17 cellular contexts compared by ENCODE assay signal in genomic region chr11:122167100-122167499, GRCh38. TPM values are rescaled to one million over a fixed set of nuclear protein-coding genes. Genes with fewer than 3 reads are reported as not detected.
A peak's percentile ranks its signal among the peaks of the same experiment; 100 is the strongest.
DNase-seq lines count a peak whose midpoint lies in the region; ATAC-seq, FAIRE-seq and TF ChIP-seq lines count a peak whose summit lies in the region.
"Had no signal": no experiment of that assay in that cellular context is flagged by ENCODE, and none has a peak within 500 bp of the region (broad histone marks: within the 10 kb centered on the region; RNA-seq: fewer than 3 reads in every experiment).

No MANE protein-coding gene starts in this region.

- TF ChIP-seq CTCF in astrocyte (IDR thresholded peaks at IDR 0.05; ENCODE audit: insufficient read depth, low read depth, low read length) (no peak), foreskin keratinocyte (conservative IDR thresholded peaks at IDR 0.05) (no peak), smooth muscle cell (IDR thresholded peaks at IDR 0.05; ENCODE audit: borderline replicate concordance, insufficient read depth, poor library complexity, severe bottlenecking) (no peak), GM10266 (IDR thresholded peaks at IDR 0.05; ENCODE audit: control insufficient read depth, insufficient read depth, low read depth, missing control alignments) (no peak)

- H3K9ac ChIP-seq in astrocyte (ENCODE audit: low read length) (peak overlapping the region; percentile 56), smooth muscle cell (ENCODE audit: low read depth) (peak overlapping the region; percentile 30)

- H3K9me3 ChIP-seq in astrocyte (ENCODE audit: insufficient read depth, low read depth, low read length) (no peaks in the 10 kb centered on the region), smooth muscle cell (replicated peaks; ENCODE audit: low read depth) (no peaks in the 10 kb centered on the region)

- H3K4me3 ChIP-seq in astrocyte (ENCODE audit: insufficient read depth, low read depth, low read length) (no peak overlapping the region), smooth muscle cell (no peak overlapping the region)

- peaks cover 55% of the 10 kb centered on the region for H3K4me1 Mint-ChIP-seq in astrocyte (ENCODE audit: low read depth, unreplicated experiment)
- no peaks in the 10 kb centered on the region for H3K4me1 Mint-ChIP-seq in T-cell
- H3K4me1 Mint-ChIP-seq: CD4-positive, alpha-beta memory T cell; naive thymus-derived CD8-positive, alpha-beta T cell had no signal

- H3K27ac ChIP-seq in astrocyte (ENCODE audit: low read depth, low read length) (peak overlapping the region; percentile 94), foreskin keratinocyte (peak overlapping the region; percentile 70), smooth muscle cell (ENCODE audit: low read depth) (peak overlapping the region; percentile 77)

- H3K27me3 ChIP-seq in astrocyte (ENCODE audit: insufficient read depth, low read length), result no peaks in the 10 kb centered on the region
- no peaks in the 10 kb centered on the region for H3K27me3 ChIP-seq in foreskin keratinocyte
- no peaks in the 10 kb centered on the region for H3K27me3 ChIP-seq in smooth muscle cell (ENCODE audit: low read depth)

- no peaks in the 10 kb centered on the region for H3F3A ChIP-seq in smooth muscle cell (ENCODE audit: low read depth)

- H3K36me3 ChIP-seq in astrocyte (ENCODE audit: insufficient read depth, low read length) (peaks cover 65% of the 10 kb centered on the region), smooth muscle cell (ENCODE audit: low read depth) (peaks cover 8% of the 10 kb centered on the region)

- H3K4me1 ChIP-seq in astrocyte (ENCODE audit: insufficient read depth, low read length) (peaks cover 88% of the 10 kb centered on the region), foreskin keratinocyte (peaks cover 57% of the 10 kb centered on the region), smooth muscle cell (ENCODE audit: low read depth) (peaks cover 14% of the 10 kb centered on the region)

- H2AFZ ChIP-seq in astrocyte (ENCODE audit: low read depth, low read length) (no peak overlapping the region), smooth muscle cell (ENCODE audit: low read depth) (no peak overlapping the region)

- H3K4me2 ChIP-seq in astrocyte (ENCODE audit: low read length) (peak overlapping the region; percentile 74), smooth muscle cell (peak overlapping the region; percentile 64)

- H3K9me3 Mint-ChIP-seq in astrocyte (ENCODE audit: unreplicated experiment) (peaks cover 3% of the 10 kb centered on the region), T-cell (peaks cover 0 to 10% (median 0%) of the 10 kb centered on the region in 3 donors)
- H3K9me3 Mint-ChIP-seq: activated CD4-positive, alpha-beta memory T cell treated with anti-CD3 and anti-CD28 coated beads for 36 hours had no signal

- peak; percentile 79 for FAIRE-seq in astrocyte (lab: Jason Lieb, UNC)
- FAIRE-seq: HepG2, islet of Langerhans had no signal

- H3K36me3 Mint-ChIP-seq in astrocyte (ENCODE audit: low read depth, unreplicated experiment) (peaks cover 7% of the 10 kb centered on the region), T-cell (no peaks in the 10 kb centered on the region)
- H3K36me3 Mint-ChIP-seq: activated CD4-positive, alpha-beta memory T cell treated with anti-CD3 and anti-CD28 coated beads for 36 hours; CD4-positive, alpha-beta memory T cell had no signal

- H3K27ac Mint-ChIP-seq in astrocyte (ENCODE audit: unreplicated experiment) (peak overlapping the region; percentile 83), T-cell (no peak overlapping the region)
- H3K27ac Mint-ChIP-seq: activated CD4-positive, alpha-beta memory T cell treated with anti-CD3 and anti-CD28 coated beads for 36 hours; CD4-positive, alpha-beta memory T cell; naive thymus-derived CD8-positive, alpha-beta T cell had no signal

- peak; percentile 89 for DNase-seq in HCEC 1CT
- peak; percentile 97 for DNase-seq in astrocyte (ENCODE audit: low read depth)
- peak; percentile 88 to 94 for DNase-seq in foreskin keratinocyte
- DNase-seq in smooth muscle cell (lab: John Stamatoyannopoulos, UW; ENCODE audit: unreplicated experiment), result no peak
- DNase-seq in T-helper 9 cell, result no peak
- no peak for DNase-seq in GM10266 (ENCODE audit: extremely low spot score)
- DNase-seq in T-cell, result no peak
- DNase-seq: activated CD4-positive, alpha-beta memory T cell treated with anti-CD3 and anti-CD28 coated beads for 36 hours; CD4-positive, alpha-beta memory T cell; central memory CD4-positive, alpha-beta T cell; erythroblast; naive thymus-derived CD8-positive, alpha-beta T cell; NCI-H1105 treated with DMSO at 0.1 percent for 48 hours; NCI-H446 treated with DMSO at 0.1 percent for 48 hours had no signal

- 44% methylated on average over 3 of the region's 3 CpGs for WGBS in smooth muscle cell (ENCODE audit: low lambda C conversion rate)

- CTCF ChIA-PET in T-cell (lab: Charles Lee), result no interaction called here

- H3K79me2 ChIP-seq in astrocyte (ENCODE audit: insufficient read depth, low read length) (peaks cover 97% of the 10 kb centered on the region), smooth muscle cell (ENCODE audit: low read depth) (peaks cover 97% of the 10 kb centered on the region)

- H4K20me1 ChIP-seq in astrocyte (ENCODE audit: insufficient read depth, low read length), result peaks cover 56% of the 10 kb centered on the region
- H4K20me1 ChIP-seq in smooth muscle cell (ENCODE audit: low read depth), result no peaks in the 10 kb centered on the region

- POLR2A ChIA-PET in T-cell (lab: Charles Lee), result no interaction called here

- H3K27me3 Mint-ChIP-seq in astrocyte (ENCODE audit: low read depth, unreplicated experiment) (no peaks in the 10 kb centered on the region), T-cell (peaks cover 2 to 11% of the 10 kb centered on the region in 2 donors)

- peak; percentile 78 for ATAC-seq in foreskin keratinocyte
- ATAC-seq in HG02870 (IDR thresholded peaks at IDR 0.05; ENCODE audit: unreplicated experiment), result no peak
- ATAC-seq in T-cell (replicated peaks in 1 of 4), result no peak
- ATAC-seq: HepG2; naive thymus-derived CD8-positive, alpha-beta T cell had no signal

- H3K4me3 Mint-ChIP-seq in astrocyte (ENCODE audit: unreplicated experiment) (no peak overlapping the region), T-cell (no peak overlapping the region)
- H3K4me3 Mint-ChIP-seq: activated CD4-positive, alpha-beta memory T cell treated with anti-CD3 and anti-CD28 coated beads for 36 hours; CD4-positive, alpha-beta memory T cell; naive thymus-derived CD8-positive, alpha-beta T cell had no signal

RNA-seq across cellular contexts. Expression of gene BLID, which starts 51.1 kb away (rescaled TPM):
- total RNA-seq in astrocyte, result 1.1 and 1.2 TPM in 2 replicates
- total RNA-seq in foreskin keratinocyte, result 0.78 TPM in 2 replicates
- polyA plus RNA-seq in foreskin keratinocyte, result not detected in 2 replicates
- total RNA-seq in smooth muscle cell, result 2.3 and 4.7 TPM in 2 replicates
- 0.18 TPM in 1 of 2 replicates, not detected in the other for polyA plus RNA-seq in smooth muscle cell
- total RNA-seq in T-cell, result not detected
- total RNA-seq: activated CD4-positive, alpha-beta memory T cell treated with anti-CD3 and anti-CD28 coated beads for 36 hours; CD4-positive, alpha-beta memory T cell; HepG2; naive thymus-derived CD8-positive, alpha-beta T cell had no signal
- polyA plus RNA-seq: CD4-positive, alpha-beta memory T cell; HepG2; naive thymus-derived CD8-positive, alpha-beta T cell had no signal

Comparison
In these comparisons a context has a peak if more than half of its experiments do, and no peak if none do; other contexts are left out.
1. DNase-seq: peak in HCEC 1CT (single experiment), astrocyte (single experiment) and foreskin keratinocyte (2 of 2); none in smooth muscle cell (single experiment), T-helper 9 cell (single experiment), GM10266 (single experiment) and T-cell (0 of 34).
2. Peak in every context shown above with its lines, with median percentiles within 50 percentile points of each other: H3K27ac ChIP-seq.